8 cellular contexts compared by ENCODE assay signal in genomic region chr9:100598641-100599145, GRCh38. TPM values are rescaled to one million over a fixed set of nuclear protein-coding genes. Genes with fewer than 3 reads are reported as not detected.
DNase-seq lines count a peak whose midpoint lies in the region; ATAC-seq lines count a peak whose summit lies in the region.

No MANE protein-coding gene starts in this region.

- no peaks in the 10 kb centered on the region for H3K27me3 ChIP-seq in esophagus (ENCODE audit: control insufficient read depth in 1 of 2, insufficient read depth in 2 of 2, low read length in 2 of 2)
- H3K27me3 ChIP-seq in mucosa of stomach (ENCODE audit: control insufficient read depth, insufficient read depth, low read length): no peaks in the 10 kb centered on the region

- WGBS in esophagus, 2 donors: 1% methylated on average over 35 to 41 of the region's 41 CpGs

- peak; percentile 75 for ATAC-seq in GM21360 (IDR thresholded peaks at IDR 0.05; ENCODE audit: unreplicated experiment)

- H3K27ac ChIP-seq in esophagus (ENCODE audit: low read depth in 2 of 2, low read length in 1 of 2): peak overlapping the region in 1 of 2 donors; percentile 57

- H3K9me3 ChIP-seq in esophagus (ENCODE audit: control insufficient read depth in 2 of 2, insufficient read depth in 1 of 2, low read depth in 1 of 2, low read length in 1 of 2) (no peaks in the 10 kb centered on the region), mucosa of stomach (ENCODE audit: control insufficient read depth, low read length) (no peaks in the 10 kb centered on the region)

- H3K4me1 ChIP-seq in esophagus (ENCODE audit: control insufficient read depth in 2 of 2, insufficient read depth in 2 of 2, low read length in 1 of 2) (peaks cover 4% of the 10 kb centered on the region in 2 donors), mucosa of stomach (ENCODE audit: control insufficient read depth, insufficient read depth, low read length) (peaks cover 13% of the 10 kb centered on the region)

- peak; percentile 94 for DNase-seq in COR-L47 (lab: John Stamatoyannopoulos, UW)
- DNase-seq in HT-29 (ENCODE audit: low spot score): peak; percentile 88
- peak; percentile 62 for DNase-seq in NOMO-1 treated with dmso at 0.1 percent for 144 hours (lab: John Stamatoyannopoulos, UW; ENCODE audit: unreplicated experiment)
- DNase-seq in activated T-cell treated with anti-CD3 and anti-CD28 coated beads for 4 hours: peak; percentile 68
- DNase-seq in stimulated activated CD8-positive, alpha-beta memory T cell treated with anti-CD3 and anti-CD28 coated beads, Interleukin-7, amount 100 ng/mL, for 1 hour (ENCODE audit: low read depth in 2 of 2): peak; percentile 45 to 58

- peak overlapping the region; percentile 60 for H3K9ac ChIP-seq in mucosa of stomach (ENCODE audit: low read length)

- no peaks in the 10 kb centered on the region for H3K36me3 ChIP-seq in esophagus (ENCODE audit: control insufficient read depth in 2 of 2, insufficient read depth in 2 of 2, low read length in 1 of 2)
- H3K36me3 ChIP-seq in mucosa of stomach (ENCODE audit: control insufficient read depth, insufficient read depth, low read length): no peaks in the 10 kb centered on the region

- H3K4me3 ChIP-seq in esophagus (ENCODE audit: low read depth in 1 of 2, low read length in 2 of 2): peak overlapping the region; percentile 43 to 51
- peak overlapping the region; percentile 48 for H3K4me3 ChIP-seq in mucosa of stomach (ENCODE audit: low read length)

RNA-seq across cellular contexts. Expression of gene CAVIN4, which starts 20.8 kb away (rescaled TPM):
- 0.08 and 0.10 TPM in 2 replicates for total RNA-seq in HT-29 (2014; rRNA removed; shearing (Covaris generic))
- polyA plus RNA-seq in esophagus: under 1 TPM; 0.06 to 0.07 TPM
